Comparison of ENCODE assay signal across 1 cellular context in genomic region chr9:72156586-72156985, GRCh38.
TF ChIP-seq lines count a peak whose summit lies in the region.

No MANE protein-coding gene starts in this region.

TF ChIP-seq in H1, 55 proteins besides CTCF, POLR2A, EP300 and RAD21:
- TF ChIP-seq POU5F1 (IDR thresholded peaks at IDR 0.05; ENCODE audit: low read depth, low read length), result no peak
- no peak for TF ChIP-seq SIRT6 (IDR thresholded peaks at IDR 0.05; ENCODE audit: low read length)
- no peak for TF ChIP-seq E2F6 (IDR thresholded peaks at IDR 0.05)
- no peak for TF ChIP-seq SP2 (IDR thresholded peaks at IDR 0.05; ENCODE audit: low read length)
- no peak for TF ChIP-seq NRF1 (IDR thresholded peaks at IDR 0.05; ENCODE audit: low read depth, low read length)
- no peak for TF ChIP-seq TAF1 (IDR thresholded peaks at IDR 0.05; ENCODE audit: low read depth, low read length)
- no peak for TF ChIP-seq CHD1 (IDR thresholded peaks at IDR 0.05; ENCODE audit: low read depth, low read length)
- no peak for TF ChIP-seq ZNF274 (IDR thresholded peaks at IDR 0.05; ENCODE audit: borderline replicate concordance, extremely low read depth, low read length)
- TF ChIP-seq HDAC2 (IDR thresholded peaks at IDR 0.05; ENCODE audit: borderline replicate concordance in 1 of 2, low read depth in 2 of 2, low read length in 2 of 2), result no peak
- TF ChIP-seq BCL11A (IDR thresholded peaks at IDR 0.05; ENCODE audit: low read depth in 2 of 2, low read length in 2 of 2), result no peak
- TF ChIP-seq GABPA (IDR thresholded peaks at IDR 0.05; ENCODE audit: borderline replicate concordance, insufficient read depth, low read length), result no peak
- TF ChIP-seq SIX5 (IDR thresholded peaks at IDR 0.05; ENCODE audit: low read depth, low read length), result no peak
- TF ChIP-seq HDAC6 (IDR thresholded peaks at IDR 0.05; ENCODE audit: low read depth, low read length), result no peak
- no peak for TF ChIP-seq SUZ12 (IDR thresholded peaks at IDR 0.05; ENCODE audit: low read length)
- no peak for TF ChIP-seq YY1 (IDR thresholded peaks at IDR 0.05; ENCODE audit: low read depth, low read length)
- TF ChIP-seq RXRA (IDR thresholded peaks at IDR 0.05; ENCODE audit: insufficient read depth, low read depth, low read length), result no peak
- TF ChIP-seq CTBP2 (IDR thresholded peaks at IDR 0.05; ENCODE audit: borderline replicate concordance, insufficient read depth, insufficient read length, low read length), result no peak
- no peak for TF ChIP-seq ASH2L (IDR thresholded peaks at IDR 0.05; ENCODE audit: low read length)
- no peak for TF ChIP-seq SRF (IDR thresholded peaks at IDR 0.05; ENCODE audit: low read depth, low read length)
- TF ChIP-seq CHD2 (IDR thresholded peaks at IDR 0.05; ENCODE audit: low read length), result no peak
